9 cellular contexts compared by ENCODE assay signal in genomic region chr12:112939761-112940357, GRCh38. TPM values are rescaled to one million over a fixed set of nuclear protein-coding genes. Genes with fewer than 3 reads are reported as not detected.
DNase-seq lines count a peak whose midpoint lies in the region; ATAC-seq, FAIRE-seq and TF ChIP-seq lines count a peak whose summit lies in the region.
"Had no signal": no experiment of that assay in that cellular context is flagged by ENCODE, and none has a peak within 500 bp of the region (broad histone marks: within the 10 kb centered on the region; RNA-seq: fewer than 3 reads in every experiment).

No MANE protein-coding gene starts in this region.

- peak; percentile 89 for FAIRE-seq in GM12878 (lab: Jason Lieb, UNC)
- FAIRE-seq: H1 had no signal

- no peak for TF ChIP-seq POLR2A in GM12878 (IDR thresholded peaks at IDR 0.05; ENCODE audit: low read depth, low read length)

- no peak for TF ChIP-seq RAD21 in GM12878 (IDR thresholded peaks at IDR 0.05; ENCODE audit: insufficient read depth, low read depth, low read length)

- no TSS peak for BruUV-seq in GM12878 (replicated peaks; lab: Mats Ljungman, UMichigan)

- in situ Hi-C loops in GM12878 (cut with MboI): no loop called here

- H3K27me3 ChIP-seq in BLaER1 (no peaks in the 10 kb centered on the region), GM12878 (replicated peaks in 1 of 2; ENCODE audit: control insufficient read depth in 2 of 2, insufficient read depth in 2 of 2, low read length in 1 of 2) (no peaks in the 10 kb centered on the region)

- H3K79me2 ChIP-seq in GM12878 (ENCODE audit: control insufficient read depth, insufficient read depth, low read length): peaks cover 26% of the 10 kb centered on the region

- H3K4me2 ChIP-seq in BLaER1 (peak overlapping the region; percentile 92), GM12878 (ENCODE audit: control insufficient read depth, insufficient read depth) (peak overlapping the region; percentile 99)

- TF ChIP-seq CTCF in GM12878 (IDR thresholded peaks at IDR 0.05 in 2 of 3, conservative IDR thresholded peaks at IDR 0.05 in 1 of 3; ENCODE audit: control insufficient read depth in 2 of 3, extremely low read depth in 1 of 3, insufficient read depth in 1 of 3, low read depth in 3 of 3, low read length in 3 of 3): no peak

- SMC1A ChIA-PET in GM12878 (lab: Charles Lee; ENCODE audit: uncharacterized antibody, unreplicated experiment): interaction anchor here (1.4 to 4.5 kb wide), 6 partner anchors 9 to 39 kb away, joined by 4 to 36 read pairs (median 12); partner anchors contain the start of genes OAS1 and OAS2

- H3K9ac ChIP-seq in BLaER1 (peak overlapping the region; percentile 82; the same call in 1 of the 2 replicates), GM12878 (ENCODE audit: control insufficient read depth, insufficient read depth, low read length) (peak overlapping the region; percentile 70)

- peak overlapping the region; percentile 86 for H2AFZ ChIP-seq in GM12878 (ENCODE audit: control insufficient read depth, low read depth, low read length)

- ATAC-seq in GM18909 (IDR thresholded peaks at IDR 0.05; ENCODE audit: poor library complexity, unreplicated experiment) (peak; percentile 62), HG03378 (IDR thresholded peaks at IDR 0.05; ENCODE audit: unreplicated experiment) (peak; percentile 68), GM12878 (peak; percentile 83), HG02885 (IDR thresholded peaks at IDR 0.05; ENCODE audit: poor library complexity, unreplicated experiment) (no peak), GM19463 (IDR thresholded peaks at IDR 0.05; ENCODE audit: unreplicated experiment) (no peak)

- TF ChIP-seq EP300 in GM12878 (IDR thresholded peaks at IDR 0.05; ENCODE audit: borderline replicate concordance in 1 of 2, control insufficient read depth in 1 of 2, low read depth in 2 of 2, low read length in 2 of 2): peak in 1 of 2 experiments; percentile 59; a peak in 1 of 4 replicates

- H3K4me1 ChIP-seq in BLaER1: peaks cover 24% of the 10 kb centered on the region
- peaks cover 8% of the 10 kb centered on the region for H3K4me1 ChIP-seq in GM12878 (ENCODE audit: control insufficient read depth, insufficient read depth, low read length)

- H3K27ac ChIP-seq in BLaER1: no peak overlapping the region
- peak overlapping the region; percentile 67 for H3K27ac ChIP-seq in GM12878 (ENCODE audit: control insufficient read depth, insufficient read depth)

- CTCF ChIA-PET in GM12878 (lab: Yijun Ruan, JAX): interaction anchor here (1.0 to 2.8 kb wide), 7 partner anchors 14 to 162 kb away, joined by 3 to 16 read pairs (median 4); partner anchors contain the start of genes OAS1 and OAS2

- H3K9me3 ChIP-seq in BLaER1 (no peaks in the 10 kb centered on the region), GM12878 (replicated peaks; ENCODE audit: control insufficient read depth, insufficient read depth, low read length) (no peaks in the 10 kb centered on the region)

- WGBS in GM12878 (ENCODE audit: insufficient coverage, insufficient replicate concordance, low lambda C conversion rate, missing lambda C conversion rate): 1% methylated on average over 7 of the region's 7 CpGs

- intact Hi-C loops in GM12878 (cut with micrococcal nuclease; ENCODE audit: unreplicated experiment): loop anchor here (1.0 kb wide), 1 partner anchor 38 kb away; the partner anchor contains the start of gene OAS2

- H3K4me3 ChIP-seq in BLaER1 (peak overlapping the region; percentile 78), GM12878 (peak overlapping the region; percentile 70)

- DNase-seq in GM12878 (ENCODE audit: low read depth, low spot score): peak; percentile 65
- DNase-seq in NCI-H510A (lab: John Stamatoyannopoulos, UW): no peak
- no peak for DNase-seq in Ammon's horn (ENCODE audit: low spot score)

- POLR2A ChIA-PET in GM12878 (lab: Charles Lee): interaction anchor here (0.6 to 5.0 kb wide), 6 partner anchors 11 to 42 kb away, joined by 3 to 20 read pairs (median 5); partner anchors contain the start of genes OAS1 and OAS2

- peaks cover 19% of the 10 kb centered on the region; the same call in 1 of the 2 replicates for H3K36me3 ChIP-seq in BLaER1
- peaks cover 0 to 4% of the 10 kb centered on the region in 2 experiments; a peak in 2 of 4 replicates for H3K36me3 ChIP-seq in GM12878 (ENCODE audit: control insufficient read depth in 2 of 2, insufficient read depth in 2 of 2, low read length in 1 of 2)

- RAD21 ChIA-PET in GM12878 (lab: Charles Lee; ENCODE audit: unreplicated experiment): interaction anchor here (0.6 to 2.8 kb wide), 6 partner anchors 15 to 40 kb away, joined by 3 to 16 read pairs (median 6); partner anchors contain the start of genes OAS1 and OAS2

- H4K20me1 ChIP-seq in BLaER1: no peaks in the 10 kb centered on the region
- no peaks in the 10 kb centered on the region for H4K20me1 ChIP-seq in GM12878 (ENCODE audit: control insufficient read depth, insufficient read depth)

TF ChIP-seq in GM12878, 131 proteins besides CTCF, POLR2A, EP300 and RAD21 (continues in another document):
- TF ChIP-seq ATF2 (IDR thresholded peaks at IDR 0.05; ENCODE audit: low read length): no peak
- TF ChIP-seq MYC (IDR thresholded peaks at IDR 0.05; ENCODE audit: insufficient read depth, insufficient read length, insufficient replicate concordance, low read length, severe bottlenecking): no peak
- 0 out of 2 replicates have a peak, but pooled peaks have one; percentile 28 for TF ChIP-seq RFX5 (IDR thresholded peaks at IDR 0.05; ENCODE audit: low read depth, low read length)

RNA-seq across cellular contexts. Expression of gene OAS3, which starts 1.6 kb away (rescaled TPM):
- 70.3 and 71.7 TPM in 2 replicates for total RNA-seq in GM12878 (2013; cell fraction: nucleolus; rRNA removed)
- total RNA-seq in GM12878 (2014; rRNA removed) (22.2 and 28.5 TPM in 2 replicates), GM12878 (2014; rRNA removed; fragmentation: Illumina TruSeq; extraction: Trizol) (13.8 and 16.4 TPM in 2 replicates), GM12878 (2021) (39.0 and 44.0 TPM in 2 replicates)
- 17.1 TPM for polyA plus RNA-seq in GM12878 (2011; ENCODE audit: low read depth)
- polyA plus RNA-seq in GM12878 (2011; rRNA removed) (62.6 and 107 TPM in 2 replicates), GM12878 (2014; fragmentation: Illumina TruSeq; extraction: Trizol) (30.1 and 30.7 TPM in 2 replicates), GM12878 (2014; fragmentation: Nextera tagmentation; extraction: Ambion mirVana) (1 to 10 TPM; 5.1 to 5.9 TPM), GM12878 (2014; rRNA removed) (27.8 and 30.9 TPM in 2 replicates), GM12878 (2016; fragmentation: Nextera tagmentation; extraction: Ambion mirVana) (10 to 100 TPM; 10.8 to 11.0 TPM)
- 120 and 180 TPM in 2 replicates for polyA plus RNA-seq in GM12878 (2011; cell fraction: cytosol; rRNA removed)
- polyA plus RNA-seq in GM12878 (2011; cell fraction: nucleus; rRNA removed): 245 and 329 TPM in 2 replicates
- polyA plus RNA-seq in GM12878 (2012): 24.3 and 27.7 TPM in 2 replicates
- polyA minus RNA-seq in GM12878 (2011; rRNA and poly(A)+ RNA removed): 179 and 262 TPM in 2 replicates
- polyA minus RNA-seq in GM12878 (2011; cell fraction: cytosol; rRNA and poly(A)+ RNA removed): 36.1 and 38.2 TPM in 2 replicates
- polyA minus RNA-seq in GM12878 (2011; cell fraction: nucleus; rRNA and poly(A)+ RNA removed): 56.2 and 85.2 TPM in 2 replicates

RNA-seq across cellular contexts. Expression of gene OAS1, which starts 33.1 kb away (rescaled TPM):
- 40.3 and 41.9 TPM in 2 replicates for total RNA-seq in GM12878 (2013; cell fraction: nucleolus; rRNA removed)
- total RNA-seq in GM12878 (2014; rRNA removed): 60.0 and 69.3 TPM in 2 replicates
- 54.1 and 62.7 TPM in 2 replicates for total RNA-seq in GM12878 (2014; rRNA removed; fragmentation: Illumina TruSeq; extraction: Trizol)
- total RNA-seq in GM12878 (2021): 44.9 and 51.5 TPM in 2 replicates
- 80.6 TPM for polyA plus RNA-seq in GM12878 (2011; ENCODE audit: low read depth)
- 287 and 308 TPM in 2 replicates for polyA plus RNA-seq in GM12878 (2011; rRNA removed)
- 216 and 257 TPM in 2 replicates for polyA plus RNA-seq in GM12878 (2011; cell fraction: cytosol; rRNA removed)
- polyA plus RNA-seq in GM12878 (2011; cell fraction: nucleus; rRNA removed): 161 and 210 TPM in 2 replicates
- 57.7 and 72.7 TPM in 2 replicates for polyA plus RNA-seq in GM12878 (2012)
- 63.8 and 68.5 TPM in 2 replicates for polyA plus RNA-seq in GM12878 (2014; fragmentation: Illumina TruSeq; extraction: Trizol)
- polyA plus RNA-seq in GM12878 (2014; fragmentation: Nextera tagmentation; extraction: Ambion mirVana): 100 to 1,000 TPM in 1 of 2 experiments, 10 to 100 TPM in 1; 88.9 to 117 TPM
- polyA plus RNA-seq in GM12878 (2014; rRNA removed): 60.2 and 71.3 TPM in 2 replicates
- 10 to 100 TPM; 44.7 to 48.1 TPM for polyA plus RNA-seq in GM12878 (2016; fragmentation: Nextera tagmentation; extraction: Ambion mirVana)
- polyA minus RNA-seq in GM12878 (2011; rRNA and poly(A)+ RNA removed): 128 and 200 TPM in 2 replicates
- 53.3 and 60.0 TPM in 2 replicates for polyA minus RNA-seq in GM12878 (2011; cell fraction: cytosol; rRNA and poly(A)+ RNA removed)
- polyA minus RNA-seq in GM12878 (2011; cell fraction: nucleus; rRNA and poly(A)+ RNA removed): 97.2 and 112 TPM in 2 replicates
- total RNA-seq: H1 had no signal

RNA-seq across cellular contexts. Expression of gene OAS2, which starts 38.5 kb away (rescaled TPM):
- 61.8 and 67.6 TPM in 2 replicates for total RNA-seq in GM12878 (2013; cell fraction: nucleolus; rRNA removed)
- 90.7 and 125 TPM in 2 replicates for total RNA-seq in GM12878 (2014; rRNA removed)
- 105 and 113 TPM in 2 replicates for total RNA-seq in GM12878 (2014; rRNA removed; fragmentation: Illumina TruSeq; extraction: Trizol)
- 89.7 and 102 TPM in 2 replicates for total RNA-seq in GM12878 (2021)
- 62.4 TPM for polyA plus RNA-seq in GM12878 (2011; ENCODE audit: low read depth)
- polyA plus RNA-seq in GM12878 (2011; rRNA removed): 290 and 350 TPM in 2 replicates
- 186 and 209 TPM in 2 replicates for polyA plus RNA-seq in GM12878 (2011; cell fraction: cytosol; rRNA removed)
- polyA plus RNA-seq in GM12878 (2011; cell fraction: nucleus; rRNA removed): 117 and 158 TPM in 2 replicates
- polyA plus RNA-seq in GM12878 (2012): 64.5 and 96.0 TPM in 2 replicates
- polyA plus RNA-seq in GM12878 (2014; fragmentation: Illumina TruSeq; extraction: Trizol): 133 and 223 TPM in 2 replicates
- polyA plus RNA-seq in GM12878 (2014; fragmentation: Nextera tagmentation; extraction: Ambion mirVana): 10 to 100 TPM; 32.4 to 43.4 TPM
- 81.0 and 92.9 TPM in 2 replicates for polyA plus RNA-seq in GM12878 (2014; rRNA removed)
- polyA plus RNA-seq in GM12878 (2016; fragmentation: Nextera tagmentation; extraction: Ambion mirVana): 10 to 100 TPM; 51.5 to 51.6 TPM
- polyA minus RNA-seq in GM12878 (2011; rRNA and poly(A)+ RNA removed): 263 and 276 TPM in 2 replicates
- polyA minus RNA-seq in GM12878 (2011; cell fraction: cytosol; rRNA and poly(A)+ RNA removed): 88.5 and 105 TPM in 2 replicates
- polyA minus RNA-seq in GM12878 (2011; cell fraction: nucleus; rRNA and poly(A)+ RNA removed): 91.3 and 96.3 TPM in 2 replicates
- total RNA-seq: H1 had no signal

Comparison
In these comparisons a context has a peak if more than half of its experiments do, and no peak if none do; other contexts are left out.
1. ATAC-seq: peak in GM18909 (single experiment), HG03378 (single experiment) and GM12878 (single experiment); none in HG02885 (single experiment) and GM19463 (single experiment).